In genomic region chr1:83052865-83053264, GRCh38 we compare ENCODE assay signal across 16 cellular contexts.
DNase-seq lines count a peak whose midpoint lies in the region; ATAC-seq and TF ChIP-seq lines count a peak whose summit lies in the region.
"Had no signal": no experiment of that assay in that cellular context is flagged by ENCODE, and none has a peak within 500 bp of the region (broad histone marks: within the 10 kb centered on the region; RNA-seq: fewer than 3 reads in every experiment).

No MANE protein-coding gene starts in this region.

- H3F3A ChIP-seq in SK-N-SH (replicated peaks; ENCODE audit: insufficient read depth) = no peaks in the 10 kb centered on the region

- H2AFZ ChIP-seq in SK-N-SH (ENCODE audit: low read depth) = no peak overlapping the region
- no peak overlapping the region for H2AFZ ChIP-seq in osteoblast (ENCODE audit: low read length)

- H3K9ac ChIP-seq in SK-N-SH = no peak overlapping the region
- H3K9ac ChIP-seq: BLaER1 treated with 17β-estradiol and CSF1 and Interleukin-3, amounts not matched to agents 10 nM and 100 nM had no signal

- H3K9me3 ChIP-seq in SK-N-SH (peaks cover 3% of the 10 kb centered on the region; the same call in 1 of the 2 replicates), osteoblast (ENCODE audit: low read depth, low read length) (no peaks in the 10 kb centered on the region), thyroid gland (no peaks in the 10 kb centered on the region)
- H3K9me3 ChIP-seq: A549 had no signal

- DNase-seq in SK-N-SH (no peak), osteoblast (ENCODE audit: insufficient read length, low spot score, missing footprints) (no peak), thyroid gland (no peak)
- DNase-seq: AML-193; Caco-2; Calu3; CD4-positive, alpha-beta T cell; CD8-positive, alpha-beta T cell; DMS79 treated with DMSO at 0.1 percent for 48 hours; GF-D8 had no signal

- H3K27me3 ChIP-seq in SK-N-SH (ENCODE audit: insufficient read depth) = no peaks in the 10 kb centered on the region
- H3K27me3 ChIP-seq in osteoblast (ENCODE audit: insufficient read depth, low read length) = no peaks in the 10 kb centered on the region
- H3K27me3 ChIP-seq in thyroid gland = no peaks in the 10 kb centered on the region
- H3K27me3 ChIP-seq: BLaER1 treated with 17β-estradiol and CSF1 and Interleukin-3, amounts not matched to agents 10 nM and 100 nM had no signal

- H3K4me2 ChIP-seq in SK-N-SH (no peak overlapping the region), osteoblast (ENCODE audit: insufficient read depth, low read length) (no peak overlapping the region)
- H3K4me2 ChIP-seq: A549; BLaER1 treated with 17β-estradiol and CSF1 and Interleukin-3, amounts not matched to agents 10 nM and 100 nM had no signal

- CTCF ChIA-PET in SK-N-SH (lab: Yijun Ruan, JAX) = interaction anchor here (0.6 kb wide), 1 partner anchor 1358 kb away, joined by 3 read pairs; no protein-coding TSS in a partner anchor

- POLR2A ChIA-PET in SK-N-SH (lab: Yijun Ruan, JAX) = no interaction called here

- no peak for TF ChIP-seq EP300 in SK-N-SH (IDR thresholded peaks at IDR 0.05; ENCODE audit: borderline replicate concordance in 1 of 2, low read depth in 1 of 2, low read length in 1 of 2)

- H3K27ac ChIP-seq in SK-N-SH (ENCODE audit: low read depth in 2 of 2, low read length in 1 of 2) (peak overlapping the region in 1 of 2 experiments; percentile 16; a peak in 1 of 4 replicates), VCaP (peak overlapping the region; percentile 68), osteoblast (ENCODE audit: low read depth, low read length) (no peak overlapping the region), thyroid gland (no peak overlapping the region)
- H3K27ac ChIP-seq: 22Rv1; A549; BLaER1 treated with 17β-estradiol and CSF1 and Interleukin-3, amounts not matched to agents 10 nM and 100 nM; C4-2B had no signal

- TF ChIP-seq POLR2A in thyroid gland (IDR thresholded peaks at IDR 0.05) = no peak

- TF ChIP-seq RAD21 in SK-N-SH (IDR thresholded peaks at IDR 0.05; ENCODE audit: low read length) = no peak

- no peak overlapping the region for H3K4me3 ChIP-seq in SK-N-SH (ENCODE audit: low read depth in 2 of 2, low read length in 1 of 2)
- H3K4me3 ChIP-seq in osteoblast (ENCODE audit: insufficient read depth, low read length) = no peak overlapping the region
- no peak overlapping the region for H3K4me3 ChIP-seq in thyroid gland (replicated peaks in 1 of 3)
- H3K4me3 ChIP-seq: A549; BLaER1 treated with 17β-estradiol and CSF1 and Interleukin-3, amounts not matched to agents 10 nM and 100 nM had no signal

- ATAC-seq in SK-N-SH treated with all-trans-retinoic acid at 6 μM for 48 hours = peak; percentile 74
- ATAC-seq: A549; CD8-positive, alpha-beta T cell had no signal

- no peaks in the 10 kb centered on the region for H3K4me1 ChIP-seq in SK-N-SH (ENCODE audit: control insufficient read depth in 1 of 2, insufficient read depth in 2 of 2, low read depth in 1 of 2, low read length in 1 of 2)
- no peaks in the 10 kb centered on the region for H3K4me1 ChIP-seq in osteoblast (ENCODE audit: insufficient read depth, low read length)
- no peaks in the 10 kb centered on the region for H3K4me1 ChIP-seq in thyroid gland
- H3K4me1 ChIP-seq: A549; BLaER1 treated with 17β-estradiol and CSF1 and Interleukin-3, amounts not matched to agents 10 nM and 100 nM had no signal

- TF ChIP-seq CTCF in SK-N-SH (IDR thresholded peaks at IDR 0.05) = no peak
- no peak for TF ChIP-seq CTCF in VCaP (conservative IDR thresholded peaks at IDR 0.05)
- TF ChIP-seq CTCF in osteoblast (IDR thresholded peaks at IDR 0.05; ENCODE audit: extremely low read depth, low read depth, low read length) = no peak
- no peak for TF ChIP-seq CTCF in thyroid gland (IDR thresholded peaks at IDR 0.05)

- H3K79me2 ChIP-seq in SK-N-SH (ENCODE audit: insufficient read depth) = no peaks in the 10 kb centered on the region
- no peaks in the 10 kb centered on the region for H3K79me2 ChIP-seq in osteoblast (ENCODE audit: insufficient read depth, low read length)

- H4K20me1 ChIP-seq in SK-N-SH (ENCODE audit: insufficient read depth) = no peaks in the 10 kb centered on the region
- no peaks in the 10 kb centered on the region for H4K20me1 ChIP-seq in osteoblast (ENCODE audit: insufficient read depth, low read length)
- H4K20me1 ChIP-seq: BLaER1 treated with 17β-estradiol and CSF1 and Interleukin-3, amounts not matched to agents 10 nM and 100 nM had no signal

- intact Hi-C loops in thyroid gland (cut with DNase I) = no loop called here

- H3K36me3 ChIP-seq in SK-N-SH (replicated peaks in 1 of 2; ENCODE audit: control insufficient read depth in 1 of 2, insufficient read depth in 2 of 2, low read length in 1 of 2) (no peaks in the 10 kb centered on the region), osteoblast (ENCODE audit: insufficient read depth, low read length) (no peaks in the 10 kb centered on the region), thyroid gland (no peaks in the 10 kb centered on the region)
- H3K36me3 ChIP-seq: BLaER1 treated with 17β-estradiol and CSF1 and Interleukin-3, amounts not matched to agents 10 nM and 100 nM had no signal

- H3K9me2 ChIP-seq in SK-N-SH = no peaks in the 10 kb centered on the region

TF ChIP-seq in SK-N-SH treated with all-trans-retinoic acid at 6 μM for 48 hours, 23 proteins besides CTCF, POLR2A, EP300 and RAD21 (continues in another document):
- no peak for TF ChIP-seq RARB (CRISPR knock-in tag; IDR thresholded peaks at IDR 0.05)
- TF ChIP-seq ZNF70 (CRISPR knock-in tag; IDR thresholded peaks at IDR 0.05) = no peak
- no peak for TF ChIP-seq SNAI2 (CRISPR knock-in tag; IDR thresholded peaks at IDR 0.05)
- no peak for TF ChIP-seq ZC3H10 (CRISPR knock-in tag; IDR thresholded peaks at IDR 0.05)
- TF ChIP-seq CSDC2 (CRISPR knock-in tag; IDR thresholded peaks at IDR 0.05) = no peak
- TF ChIP-seq PPARA (CRISPR knock-in tag; IDR thresholded peaks at IDR 0.05; ENCODE audit: borderline replicate concordance) = no peak
- TF ChIP-seq GLIS3 (CRISPR knock-in tag; IDR thresholded peaks at IDR 0.05) = no peak
- TF ChIP-seq ZFP3 (CRISPR knock-in tag; IDR thresholded peaks at IDR 0.05) = no peak
- no peak for TF ChIP-seq CSRNP3 (CRISPR knock-in tag; IDR thresholded peaks at IDR 0.05)
- TF ChIP-seq ISL1 (CRISPR knock-in tag; IDR thresholded peaks at IDR 0.05) = no peak
- TF ChIP-seq TOX (CRISPR knock-in tag; IDR thresholded peaks at IDR 0.05; ENCODE audit: borderline replicate concordance) = no peak
- no peak for TF ChIP-seq ESRRG (CRISPR knock-in tag; IDR thresholded peaks at IDR 0.05)
- TF ChIP-seq ARNTL (CRISPR knock-in tag; IDR thresholded peaks at IDR 0.05; ENCODE audit: borderline replicate concordance, low read depth) = no peak

TF ChIP-seq in SK-N-SH, 30 proteins besides CTCF, POLR2A, EP300 and RAD21 (continues in another document):
- TF ChIP-seq GATA2 (CRISPR knock-in tag; IDR thresholded peaks at IDR 0.05) = no peak
- no peak for TF ChIP-seq RFX5 (IDR thresholded peaks at IDR 0.05; ENCODE audit: low read length)
- TF ChIP-seq TAF1 (IDR thresholded peaks at IDR 0.05; ENCODE audit: borderline replicate concordance, low read depth, low read length) = no peak
- TF ChIP-seq TEAD4 (IDR thresholded peaks at IDR 0.05; ENCODE audit: borderline replicate concordance, insufficient read depth) = no peak
- TF ChIP-seq MAX (IDR thresholded peaks at IDR 0.05; ENCODE audit: low read depth) = no peak
- no peak for TF ChIP-seq FOXM1 (IDR thresholded peaks at IDR 0.05; ENCODE audit: low read depth)
- TF ChIP-seq, protein P1, sequence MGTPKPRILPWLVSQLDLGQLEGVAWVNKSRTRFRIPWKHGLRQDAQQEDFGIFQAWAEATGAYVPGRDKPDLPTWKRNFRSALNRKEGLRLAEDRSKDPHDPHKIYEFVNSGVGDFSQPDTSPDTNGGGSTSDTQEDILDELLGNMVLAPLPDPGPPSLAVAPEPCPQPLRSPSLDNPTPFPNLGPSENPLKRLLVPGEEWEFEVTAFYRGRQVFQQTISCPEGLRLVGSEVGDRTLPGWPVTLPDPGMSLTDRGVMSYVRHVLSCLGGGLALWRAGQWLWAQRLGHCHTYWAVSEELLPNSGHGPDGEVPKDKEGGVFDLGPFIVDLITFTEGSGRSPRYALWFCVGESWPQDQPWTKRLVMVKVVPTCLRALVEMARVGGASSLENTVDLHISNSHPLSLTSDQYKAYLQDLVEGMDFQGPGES (IDR thresholded peaks at IDR 0.05; ENCODE audit: low read depth, low read length) = no peak
- TF ChIP-seq FOSL2 (IDR thresholded peaks at IDR 0.05; ENCODE audit: borderline replicate concordance, low read depth) = no peak
- no peak for TF ChIP-seq USF1 (IDR thresholded peaks at IDR 0.05; ENCODE audit: borderline replicate concordance, low read depth)
- TF ChIP-seq CHD2 (IDR thresholded peaks at IDR 0.05; ENCODE audit: low read length, partially characterized antibody) = no peak
- no peak for TF ChIP-seq ZBTB33 (IDR thresholded peaks at IDR 0.05; ENCODE audit: borderline replicate concordance, low read depth)
- TF ChIP-seq TCF12 (IDR thresholded peaks at IDR 0.05) = no peak
- no peak for TF ChIP-seq JUND (IDR thresholded peaks at IDR 0.05)
